1 cellular context compared by ENCODE assay signal in the genomic region with DNA sequence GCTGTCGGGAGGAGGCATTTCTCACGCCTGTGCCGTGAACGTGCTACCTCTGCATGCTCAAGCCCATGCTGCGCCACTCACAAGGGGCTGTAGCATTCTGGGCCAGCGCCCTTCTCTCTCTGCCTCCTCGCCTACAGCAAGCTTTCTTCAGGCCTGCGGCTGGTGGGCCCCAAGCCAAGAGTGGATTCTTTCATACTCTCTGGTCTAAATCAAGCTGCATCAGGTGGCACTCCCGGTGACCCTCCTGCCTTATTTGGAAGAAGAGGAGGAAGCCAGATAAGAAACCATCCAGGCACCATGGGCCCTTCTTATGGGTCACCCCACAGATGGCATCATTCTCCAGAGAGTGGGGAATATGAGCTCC.
TF ChIP-seq lines count a peak whose summit lies in the region.

No MANE protein-coding gene starts in this region.

TF ChIP-seq in SK-N-SH, 30 proteins besides CTCF, POLR2A, EP300 and RAD21 (continued from another document):
- peak; percentile 48 for TF ChIP-seq MAX (IDR thresholded peaks at IDR 0.05; ENCODE audit: low read depth)
- no peak for TF ChIP-seq MEF2A (IDR thresholded peaks at IDR 0.05; ENCODE audit: borderline replicate concordance, low read depth)
- TF ChIP-seq TAF1 (IDR thresholded peaks at IDR 0.05; ENCODE audit: borderline replicate concordance, low read depth, low read length), result no peak
- TF ChIP-seq NFIC (IDR thresholded peaks at IDR 0.05; ENCODE audit: borderline replicate concordance), result peak; percentile 93
- TF ChIP-seq PBX3 (IDR thresholded peaks at IDR 0.05), result peak; percentile 66
- TF ChIP-seq REST (IDR thresholded peaks at IDR 0.05; ENCODE audit: low read depth, low read length), result 0 out of 2 replicates have a peak, but pooled peaks have one; percentile 9
- no peak for TF ChIP-seq NRF1 (IDR thresholded peaks at IDR 0.05; ENCODE audit: low read depth, low read length)
- TF ChIP-seq USF2 (IDR thresholded peaks at IDR 0.05; ENCODE audit: borderline replicate concordance, low read depth, low read length), result no peak
- no peak for TF ChIP-seq ELF1 (IDR thresholded peaks at IDR 0.05)
- TF ChIP-seq TCF12 (IDR thresholded peaks at IDR 0.05), result peak; percentile 90
- no peak for TF ChIP-seq CHD2 (IDR thresholded peaks at IDR 0.05; ENCODE audit: low read length, partially characterized antibody)
- no peak; the same call in 1 of the 2 replicates for TF ChIP-seq FOSL2 (IDR thresholded peaks at IDR 0.05; ENCODE audit: borderline replicate concordance, low read depth)
- TF ChIP-seq SIN3A (IDR thresholded peaks at IDR 0.05; ENCODE audit: borderline replicate concordance, low read depth, low read length), result no peak
- no peak for TF ChIP-seq RXRA (IDR thresholded peaks at IDR 0.05; ENCODE audit: borderline replicate concordance, low read depth)
- TF ChIP-seq, protein P1, sequence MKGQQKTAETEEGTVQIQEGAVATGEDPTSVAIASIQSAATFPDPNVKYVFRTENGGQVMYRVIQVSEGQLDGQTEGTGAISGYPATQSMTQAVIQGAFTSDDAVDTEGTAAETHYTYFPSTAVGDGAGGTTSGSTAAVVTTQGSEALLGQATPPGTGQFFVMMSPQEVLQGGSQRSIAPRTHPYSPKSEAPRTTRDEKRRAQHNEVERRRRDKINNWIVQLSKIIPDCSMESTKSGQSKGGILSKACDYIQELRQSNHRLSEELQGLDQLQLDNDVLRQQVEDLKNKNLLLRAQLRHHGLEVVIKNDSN (IDR thresholded peaks at IDR 0.05; ENCODE audit: borderline replicate concordance, low read depth), result no peak
